Comparison of ENCODE assay signal across 28 cellular contexts in genomic region chr7:88141953-88142352, GRCh38.
"Had no signal": no experiment of that assay in that cellular context is flagged by ENCODE, and none has a peak within 500 bp of the region (broad histone marks: within the 10 kb centered on the region; RNA-seq: fewer than 3 reads in every experiment).

No MANE protein-coding gene starts in this region.

- H3K4me3 ChIP-seq: heart left ventricle, left lung, neural progenitor cell, prostate gland, sigmoid colon, spleen, suprapubic skin, thoracic aorta, tibial artery, upper lobe of right lung had no signal

- H3K27me3 Mint-ChIP-seq: memory B cell; naive thymus-derived CD8-positive, alpha-beta T cell; stimulated activated naive CD8-positive, alpha-beta T cell treated with anti-CD3 and anti-CD28 coated beads, Interleukin-15, Interleukin-2, amounts not matched to agents 100 ng/mL and 50 ng/mL, for 24 hours had no signal

- H3K9me3 Mint-ChIP-seq: immature natural killer cell; memory B cell; naive thymus-derived CD8-positive, alpha-beta T cell; nephron progenitor cell; neural progenitor cell; stimulated activated effector memory CD8-positive, alpha-beta T cell treated with anti-CD3 and anti-CD28 coated beads, Interleukin-12 subunit alpha, Interleukin-12 subunit beta, amount 100 ng/mL, for 72 hours had no signal

- H3K9me3 ChIP-seq: heart left ventricle, left lung, neutrophil, prostate gland, sigmoid colon, spleen, suprapubic skin, thoracic aorta, tibial artery, upper lobe of right lung had no signal

- H3K36me3 ChIP-seq: heart left ventricle, left lung, neural progenitor cell, neutrophil, prostate gland, sigmoid colon, spleen, suprapubic skin, thoracic aorta, tibial artery, upper lobe of right lung had no signal

- H3K4me1 ChIP-seq: left lung, neural progenitor cell, prostate gland, spleen, suprapubic skin, tibial artery, upper lobe of right lung had no signal

- H3K27ac ChIP-seq: heart left ventricle, left lung, neutrophil, prostate gland, sigmoid colon, spleen, suprapubic skin, thoracic aorta, tibial artery, upper lobe of right lung had no signal

- H3K36me3 Mint-ChIP-seq: memory B cell; stimulated activated effector memory CD8-positive, alpha-beta T cell treated with anti-CD3 and anti-CD28 coated beads, Interleukin-12 subunit alpha, Interleukin-12 subunit beta, amount 100 ng/mL, for 72 hours had no signal

- H3K4me2 ChIP-seq: neural progenitor cell had no signal

- H2AFZ ChIP-seq: neural progenitor cell had no signal

- H3K4me3 Mint-ChIP-seq: immature natural killer cell; memory B cell; naive thymus-derived CD8-positive, alpha-beta T cell; nephron progenitor cell; neural progenitor cell; stimulated activated effector memory CD8-positive, alpha-beta T cell treated with anti-CD3 and anti-CD28 coated beads, Interleukin-12 subunit alpha, Interleukin-12 subunit beta, amount 100 ng/mL, for 72 hours; stimulated activated naive CD8-positive, alpha-beta T cell treated with anti-CD3 and anti-CD28 coated beads, Interleukin-15, Interleukin-2, amounts not matched to agents 100 ng/mL and 50 ng/mL, for 24 hours had no signal

- H3K4me1 Mint-ChIP-seq: immature natural killer cell; memory B cell; naive thymus-derived CD8-positive, alpha-beta T cell; neural progenitor cell; stimulated activated effector memory CD8-positive, alpha-beta T cell treated with anti-CD3 and anti-CD28 coated beads, Interleukin-12 subunit alpha, Interleukin-12 subunit beta, amount 100 ng/mL, for 72 hours had no signal

- DNase-seq: heart left ventricle; hypothalamus; immature natural killer cell; kidney; left colon; left lung; midbrain; naive thymus-derived CD8-positive, alpha-beta T cell; nephron progenitor cell; occipital lobe; retina; right cardiac atrium; sigmoid colon; small intestine; spleen; stimulated activated CD4-positive, alpha-beta T cell treated with anti-CD3 and anti-CD28 coated beads, Interleukin-4, amount 100 ng/mL, for 24 hours; stimulated activated naive CD4-positive, alpha-beta T cell; tibial artery; trophoblast cell; upper lobe of right lung had no signal

- H3K27me3 ChIP-seq: heart left ventricle, left lung, neural progenitor cell, neutrophil, sigmoid colon, spleen, suprapubic skin, tibial artery, upper lobe of right lung had no signal

- H3K27ac Mint-ChIP-seq: immature natural killer cell; memory B cell; naive thymus-derived CD8-positive, alpha-beta T cell; nephron progenitor cell; neural progenitor cell; stimulated activated effector memory CD8-positive, alpha-beta T cell treated with anti-CD3 and anti-CD28 coated beads, Interleukin-12 subunit alpha, Interleukin-12 subunit beta, amount 100 ng/mL, for 72 hours; stimulated activated naive CD8-positive, alpha-beta T cell treated with anti-CD3 and anti-CD28 coated beads, Interleukin-15, Interleukin-2, amounts not matched to agents 100 ng/mL and 50 ng/mL, for 24 hours had no signal
